In genomic region chr3:65729973-65730372, GRCh38 we compare ENCODE assay signal across 21 cellular contexts.
A peak's percentile ranks its signal among the peaks of the same experiment; 100 is the strongest.
DNase-seq lines count a peak whose midpoint lies in the region; ATAC-seq and TF ChIP-seq lines count a peak whose summit lies in the region.
"Had no signal": no experiment of that assay in that cellular context is flagged by ENCODE, and none has a peak within 500 bp of the region (broad histone marks: within the 10 kb centered on the region; RNA-seq: fewer than 3 reads in every experiment).

No MANE protein-coding gene starts in this region.

- H3K27ac ChIP-seq in AG04450 (ENCODE audit: low read depth, low read length) = peak overlapping the region; percentile 72
- H3K27ac ChIP-seq in HEK293 (ENCODE audit: extremely low read depth, low read depth, low read length) = no peak overlapping the region
- H3K27ac ChIP-seq in osteoblast (ENCODE audit: low read depth, low read length) = peak overlapping the region; percentile 15
- H3K27ac ChIP-seq: neutrophil had no signal

- POLR2A ChIA-PET in AG04450 (lab: Yijun Ruan, JAX) = interaction anchor here (0.8 to 1.6 kb wide), 2 partner anchors 17 to 291 kb away, joined by 3 read pairs; no protein-coding TSS in a partner anchor
- POLR2A ChIA-PET in HEK293 (lab: Yijun Ruan, JAX) = no interaction called here

- H3K4me1 ChIP-seq in HEK293 (ENCODE audit: control insufficient read depth, insufficient read depth, low read length) (no peaks in the 10 kb centered on the region), osteoblast (ENCODE audit: insufficient read depth, low read length) (peaks cover 20% of the 10 kb centered on the region)

- ATAC-seq in HG03457 (IDR thresholded peaks at IDR 0.05; ENCODE audit: unreplicated experiment) = no peak
- ATAC-seq: activated CD4-positive, CD25-positive, alpha-beta regulatory T cell treated with anti-CD3 and anti-CD28 coated beads, Interleukin-2, amount 50 U/mL, for 24 hours; activated CD8-positive, alpha-beta T cell treated with anti-CD3 and anti-CD28 coated beads, Interleukin-2, amount 10 ng/mL, durations not matched to agents 7 days and 5 days; CD8-positive, alpha-beta T cell; esophagus mucosa had no signal

- peaks cover 70% of the 10 kb centered on the region for H4K20me1 ChIP-seq in osteoblast (ENCODE audit: insufficient read depth, low read length)

- peak; percentile 39 for DNase-seq in AG04450 (ENCODE audit: low read depth, low spot score)
- peak; percentile 38 for DNase-seq in dedifferentiated amniotic fluid mesenchymal stem cell (ENCODE audit: extremely low spot score)
- DNase-seq in osteoblast (ENCODE audit: insufficient read length, low spot score, missing footprints) = no peak
- DNase-seq in KBM-7 = no peak
- no peak for DNase-seq in AML-193 (lab: John Stamatoyannopoulos, UW)
- no peak for DNase-seq in activated gamma-delta T cell (lab: John Stamatoyannopoulos, UW)
- DNase-seq: activated CD8-positive, alpha-beta T cell treated with anti-CD3 and anti-CD28 coated beads, Interleukin-2, amount 10 ng/mL, durations not matched to agents 7 days and 5 days; activated naive CD4-positive, alpha-beta T cell treated with Interleukin-2 at 50 U/mL for 16 hours; activated T-cell treated with anti-CD3 and anti-CD28 coated beads, Interleukin-2, amount 50 U/mL, for 1 hour; CD8-positive, alpha-beta T cell; DMS53; effector CD4-positive, alpha-beta T cell; Kasumi-1; NCI-H1048; NCI-H2081; NCI-H524 had no signal

- H3K4me2 ChIP-seq in osteoblast (ENCODE audit: insufficient read depth, low read length) = peak overlapping the region; percentile 33

- in situ Hi-C loops in KBM-7 (cut with MboI; ENCODE audit: low pct_unique_long_range_greater_than_20kb, low sequenced_read_pairs) = no loop called here

- no peaks in the 10 kb centered on the region for H3K36me3 ChIP-seq in HEK293 (ENCODE audit: control insufficient read depth in 2 of 2, insufficient read depth in 1 of 2, low read length in 2 of 2)
- H3K36me3 ChIP-seq in osteoblast (ENCODE audit: insufficient read depth, low read length) = no peaks in the 10 kb centered on the region
- H3K36me3 ChIP-seq: neutrophil had no signal

- H3K4me3 ChIP-seq in AG04450 (ENCODE audit: low read depth, low read length) = no peak overlapping the region
- H3K4me3 ChIP-seq in HEK293 (ENCODE audit: low read depth, low read length) = no peak overlapping the region
- H3K4me3 ChIP-seq in osteoblast (ENCODE audit: insufficient read depth, low read length) = no peak overlapping the region

- CTCF ChIA-PET in AG04450 (lab: Charles Lee) = interaction anchor here (0.6 to 4.7 kb wide), 4 partner anchors 12 to 1772 kb away, joined by 3 to 54 read pairs (median 9); no protein-coding TSS in a partner anchor
- CTCF ChIA-PET in HEK293 (lab: Yijun Ruan, JAX) = interaction anchor here (0.6 to 1.2 kb wide), 3 partner anchors 54 to 136 kb away, joined by 3 to 5 read pairs (median 3); no protein-coding TSS in a partner anchor

- no peak for TF ChIP-seq CTCF in AG04450 (IDR thresholded peaks at IDR 0.05; ENCODE audit: low read depth, low read length)
- TF ChIP-seq CTCF in HEK293 (tag by site-specific recombination; IDR thresholded peaks at IDR 0.05) = no peak
- TF ChIP-seq CTCF in osteoblast (IDR thresholded peaks at IDR 0.05; ENCODE audit: extremely low read depth, low read depth, low read length) = no peak

- H3K79me2 ChIP-seq in osteoblast (ENCODE audit: insufficient read depth, low read length) = peaks cover 19% of the 10 kb centered on the region

- no peak overlapping the region for H2AFZ ChIP-seq in osteoblast (ENCODE audit: low read length)

- H3K27me3 ChIP-seq in AG04450 (ENCODE audit: control insufficient read depth, insufficient read depth, low read length) = no peaks in the 10 kb centered on the region
- H3K27me3 ChIP-seq in osteoblast (ENCODE audit: insufficient read depth, low read length) = no peaks in the 10 kb centered on the region
- H3K27me3 ChIP-seq: neutrophil had no signal

- H3K9me3 ChIP-seq in AG04450 (ENCODE audit: control insufficient read depth, insufficient read depth, low read length) = peaks cover 3% of the 10 kb centered on the region; the same call in 1 of the 2 replicates
- H3K9me3 ChIP-seq in HEK293 (ENCODE audit: control insufficient read depth, insufficient read depth, low read depth, low read length) = no peaks in the 10 kb centered on the region
- H3K9me3 ChIP-seq in osteoblast (ENCODE audit: low read depth, low read length) = no peaks in the 10 kb centered on the region
- H3K9me3 ChIP-seq: neutrophil had no signal

TF ChIP-seq in HEK293, 187 proteins besides CTCF, POLR2A, EP300 and RAD21:
- no peak for TF ChIP-seq ELK4 (IDR thresholded peaks at IDR 0.05; ENCODE audit: borderline replicate concordance, low read depth, low read length)
- no peak for TF ChIP-seq ZNF610 (tag by site-specific recombination; IDR thresholded peaks at IDR 0.05; ENCODE audit: borderline replicate concordance)
- TF ChIP-seq ZNF544 (tag by site-specific recombination; IDR thresholded peaks at IDR 0.05) = no peak
- TF ChIP-seq ZNF266 (tag by site-specific recombination; IDR thresholded peaks at IDR 0.05; ENCODE audit: low read depth) = no peak
- no peak for TF ChIP-seq ZNF76 (tag by site-specific recombination; IDR thresholded peaks at IDR 0.05; ENCODE audit: borderline replicate concordance, low read depth)
- TF ChIP-seq WT1 (tag by site-specific recombination; IDR thresholded peaks at IDR 0.05) = no peak
- TF ChIP-seq SETDB1 (IDR thresholded peaks at IDR 0.05; ENCODE audit: insufficient read length, low read length) = peak; percentile 13
- no peak for TF ChIP-seq ZNF174 (tag by site-specific recombination; IDR thresholded peaks at IDR 0.05)
- no peak for TF ChIP-seq GLIS2 (tag by site-specific recombination; IDR thresholded peaks at IDR 0.05)

Comparison
In these comparisons a context has a peak if more than half of its experiments do, and no peak if none do; other contexts are left out.
1. DNase-seq: peak in AG04450 (single experiment) and dedifferentiated amniotic fluid mesenchymal stem cell (single experiment); none in osteoblast (single experiment), KBM-7 (single experiment), AML-193 (0 of 2) and activated gamma-delta T cell (single experiment).